Comparison of ENCODE assay signal across 35 cellular contexts in genomic region chr5:126481243-126481642, GRCh38. TPM values are rescaled to one million over a fixed set of nuclear protein-coding genes. Genes with fewer than 3 reads are reported as not detected.
DNase-seq lines count a peak whose midpoint lies in the region; TF ChIP-seq lines count a peak whose summit lies in the region.
"Had no signal": no experiment of that assay in that cellular context is flagged by ENCODE, and none has a peak within 500 bp of the region (broad histone marks: within the 10 kb centered on the region; RNA-seq: fewer than 3 reads in every experiment).

No MANE protein-coding gene starts in this region.

- peaks cover 73% of the 10 kb centered on the region for H3K36me3 Mint-ChIP-seq in activated T-cell treated with anti-CD3 and anti-CD28 coated beads, Interleukin-2, amount 50 U/mL, for 24 hours (ENCODE audit: low read depth)

- no peaks in the 10 kb centered on the region for H3K27me3 Mint-ChIP-seq in activated T-cell treated with anti-CD3 and anti-CD28 coated beads, Interleukin-2, amount 50 U/mL, for 24 hours
- H3K27me3 Mint-ChIP-seq: activated CD4-positive, alpha-beta memory T cell treated with anti-CD3 and anti-CD28 coated beads for 36 hours; activated naive CD4-positive, alpha-beta T cell treated with anti-CD3 and anti-CD28 coated beads, Interleukin-2, amount 50 U/mL, for 24 hours; B cell; CD4-positive, alpha-beta memory T cell; stimulated activated naive CD8-positive, alpha-beta T cell treated with anti-CD3 and anti-CD28 coated beads, Interleukin-15, Interleukin-2, amounts not matched to agents 100 ng/mL and 50 ng/mL, for 24 hours had no signal

- no peak for TF ChIP-seq CTCF in AG10803 (conservative IDR thresholded peaks at IDR 0.05; ENCODE audit: low read length)

- DNase-seq in AG10803 (ENCODE audit: low read depth) (peak; percentile 67), NCI-H69 (lab: John Stamatoyannopoulos, UW) (peak; percentile 21), caudate nucleus (lab: John Stamatoyannopoulos, UW) (no peak), iris pigment epithelial cell (ENCODE audit: low read depth) (peak; percentile 72), putamen (ENCODE audit: low spot score) (no peak), AML-193 (lab: John Stamatoyannopoulos, UW) (no peak), H4 (ENCODE audit: low spot score) (no peak)
- no peak for DNase-seq in activated T-cell treated with anti-CD3 and anti-CD28 coated beads, Interleukin-2, amount 50 U/mL, for 24 hours
- DNase-seq: activated CD4-positive, alpha-beta memory T cell treated with anti-CD3 and anti-CD28 coated beads for 36 hours; activated CD4-positive, alpha-beta T cell treated with anti-CD3 and anti-CD28 coated beads for 1 hour; anterior cingulate cortex; CD4-positive, alpha-beta memory T cell; esophagus squamous epithelium; immature natural killer cell; KG1; left colon; MG63; NCI-H1105; NCI-H187 treated with DMSO at 0.1 percent for 48 hours; NCI-H2171 treated with DMSO at 0.1 percent for 48 hours; NCI-H526; NK-92 treated with Interleukin-12 subunit alpha and Interleukin-12 subunit beta, amount 100 ng/mL, for 24 hours; pancreas; right cardiac atrium; SHP77; spleen; stimulated activated CD4-positive, alpha-beta T cell treated with anti-CD3 and anti-CD28 coated beads, Interleukin-2, amount 100 ng/mL, for 24 hours; stimulated activated CD8-positive, alpha-beta memory T cell treated with anti-CD3 and anti-CD28 coated beads, Interleukin-4, amount 100 ng/mL, for 48 hours; testis had no signal

- no peak overlapping the region for H3K4me3 ChIP-seq in AG10803 (ENCODE audit: low read length)
- H3K4me3 ChIP-seq: esophagus squamous epithelium, MG63, pancreas, spleen, testis had no signal

- H3K4me3 Mint-ChIP-seq in activated T-cell treated with anti-CD3 and anti-CD28 coated beads, Interleukin-2, amount 50 U/mL, for 24 hours: no peak overlapping the region
- H3K4me3 Mint-ChIP-seq: activated CD4-positive, alpha-beta memory T cell treated with anti-CD3 and anti-CD28 coated beads for 36 hours; activated naive CD4-positive, alpha-beta T cell treated with anti-CD3 and anti-CD28 coated beads, Interleukin-2, amount 50 U/mL, for 24 hours; B cell; CD4-positive, alpha-beta memory T cell; immature natural killer cell; nephron; stimulated activated naive CD8-positive, alpha-beta T cell treated with anti-CD3 and anti-CD28 coated beads, Interleukin-15, Interleukin-2, amounts not matched to agents 100 ng/mL and 50 ng/mL, for 24 hours; T-helper 2 cell treated with Interferon-gamma antibody and Interleukin-4, amounts not matched to agents 5 μg/mL and 100 μg/mL, for 36 hours had no signal

- H3K4me1 Mint-ChIP-seq in activated T-cell treated with anti-CD3 and anti-CD28 coated beads, Interleukin-2, amount 50 U/mL, for 24 hours (ENCODE audit: low read depth): no peaks in the 10 kb centered on the region
- H3K4me1 Mint-ChIP-seq: activated naive CD4-positive, alpha-beta T cell treated with anti-CD3 and anti-CD28 coated beads, Interleukin-2, amount 50 U/mL, for 24 hours; B cell; CD4-positive, alpha-beta memory T cell; immature natural killer cell had no signal

- H3K9me3 Mint-ChIP-seq in activated T-cell treated with anti-CD3 and anti-CD28 coated beads, Interleukin-2, amount 50 U/mL, for 24 hours: no peaks in the 10 kb centered on the region
- H3K9me3 Mint-ChIP-seq: activated CD4-positive, alpha-beta memory T cell treated with anti-CD3 and anti-CD28 coated beads for 36 hours; activated naive CD4-positive, alpha-beta T cell treated with anti-CD3 and anti-CD28 coated beads, Interleukin-2, amount 50 U/mL, for 24 hours; CD4-positive, alpha-beta memory T cell; immature natural killer cell; nephron; stimulated activated naive CD8-positive, alpha-beta T cell treated with anti-CD3 and anti-CD28 coated beads, Interleukin-15, Interleukin-2, amounts not matched to agents 100 ng/mL and 50 ng/mL, for 24 hours; T-helper 2 cell treated with Interferon-gamma antibody and Interleukin-4, amounts not matched to agents 5 μg/mL and 100 μg/mL, for 36 hours had no signal

- no peak overlapping the region for H3K27ac Mint-ChIP-seq in activated T-cell treated with anti-CD3 and anti-CD28 coated beads, Interleukin-2, amount 50 U/mL, for 24 hours
- H3K27ac Mint-ChIP-seq: activated CD4-positive, alpha-beta memory T cell treated with anti-CD3 and anti-CD28 coated beads for 36 hours; activated naive CD4-positive, alpha-beta T cell treated with anti-CD3 and anti-CD28 coated beads, Interleukin-2, amount 50 U/mL, for 24 hours; B cell; stimulated activated naive CD8-positive, alpha-beta T cell treated with anti-CD3 and anti-CD28 coated beads, Interleukin-15, Interleukin-2, amounts not matched to agents 100 ng/mL and 50 ng/mL, for 24 hours; T-helper 2 cell treated with Interferon-gamma antibody and Interleukin-4, amounts not matched to agents 5 μg/mL and 100 μg/mL, for 36 hours had no signal

- peak overlapping the region; percentile 89 for H3K27ac ChIP-seq in caudate nucleus (ENCODE audit: low read depth, low read length)
- H3K27ac ChIP-seq: HL-60, pancreas, spleen had no signal

RNA-seq across cellular contexts. Expression of gene GRAMD2B, which starts 58.0 kb away (rescaled TPM):
- total RNA-seq in H4 (2014; rRNA removed; shearing (Covaris generic)): 0.52 TPM in 1 of 2 replicates, not detected in the other

Comparison
In these comparisons a context has a peak if more than half of its experiments do, and no peak if none do; other contexts are left out.
1. DNase-seq: peak in AG10803 (single experiment), NCI-H69 (single experiment) and iris pigment epithelial cell (single experiment); none in caudate nucleus (0 of 61), putamen (single experiment), AML-193 (0 of 2), H4 (single experiment) and activated T-cell treated with anti-CD3 and anti-CD28 coated beads, Interleukin-2, amount 50 U/mL, for 24 hours (single experiment).